Comparison of ENCODE assay signal across 15 cellular contexts in genomic region chr6:71197770-71198169, GRCh38.
A peak's percentile ranks its signal among the peaks of the same experiment; 100 is the strongest.
DNase-seq lines count a peak whose midpoint lies in the region; ATAC-seq and TF ChIP-seq lines count a peak whose summit lies in the region.
"Had no signal": no experiment of that assay in that cellular context is flagged by ENCODE, and none has a peak within 500 bp of the region (broad histone marks: within the 10 kb centered on the region; RNA-seq: fewer than 3 reads in every experiment).

No MANE protein-coding gene starts in this region.

- H2AFZ ChIP-seq in OCI-LY7 (ENCODE audit: low read length) = 0 out of 2 replicates have a peak overlapping the region, but pooled peaks have one; percentile 43

- no peaks in the 10 kb centered on the region for H3K9me3 ChIP-seq in OCI-LY7 (ENCODE audit: low read length)
- H3K9me3 ChIP-seq: psoas muscle had no signal

- BruUV-seq in OCI-LY7 (replicated peaks; lab: Mats Ljungman, UMichigan) = no TSS peak

- DNase-seq in GM03348 (ENCODE audit: low spot score) (peak; percentile 50), OCI-LY7 (ENCODE audit: low spot score) (no peak), fibroblast of mammary gland (ENCODE audit: low read depth) (peak; percentile 61), renal cortical epithelial cell (ENCODE audit: low read depth) (peak; percentile 38)
- no peak for DNase-seq in stimulated activated naive CD4-positive, alpha-beta T cell treated with Interleukin-2 at 50 U/mL for 16 hours (lab: John Stamatoyannopoulos, UW)
- DNase-seq: activated CD8-positive, alpha-beta memory T cell treated with anti-CD3 and anti-CD28 coated beads, Interleukin-2, amount 50 U/mL, for 4 hours; effector CD8-positive, alpha-beta T cell; hypothalamus; Kasumi-1; midbrain; NCI-H2227 treated with DMSO at 0.1 percent for 48 hours; psoas muscle had no signal

- no peak overlapping the region for H3K27ac ChIP-seq in OCI-LY7 (ENCODE audit: low read depth, low read length, poor library complexity, severe bottlenecking)
- H3K27ac ChIP-seq: psoas muscle had no signal

- TF ChIP-seq CTCF in OCI-LY7 (conservative IDR thresholded peaks at IDR 0.05; ENCODE audit: low read length) = no peak
- no peak for TF ChIP-seq CTCF in fibroblast of mammary gland (conservative IDR thresholded peaks at IDR 0.05; ENCODE audit: control insufficient read depth, insufficient read depth, low read depth, low read length)

- intact Hi-C loops in OCI-LY7 (cut with micrococcal nuclease; ENCODE audit: unreplicated experiment) = no loop called here

- CTCF ChIA-PET in OCI-LY7 (lab: Charles Lee; ENCODE audit: unreplicated experiment) = no interaction called here

- POLR2A ChIA-PET in OCI-LY7 (lab: Charles Lee) = interaction anchor here (0.7 kb wide), 1 partner anchor 1594 kb away, joined by 3 read pairs; no protein-coding TSS in a partner anchor

- H3K4me3 ChIP-seq in OCI-LY7 (ENCODE audit: low read depth, low read length, poor library complexity, severe bottlenecking) (no peak overlapping the region), fibroblast of mammary gland (ENCODE audit: control insufficient read depth, low read depth, low read length) (no peak overlapping the region)
- H3K4me3 ChIP-seq: psoas muscle had no signal

- no peaks in the 10 kb centered on the region for H3K36me3 ChIP-seq in OCI-LY7 (ENCODE audit: insufficient read depth, low read length)

- no peak for ATAC-seq in HG03571 (IDR thresholded peaks at IDR 0.05; ENCODE audit: unreplicated experiment)
- ATAC-seq in GM19324 (IDR thresholded peaks at IDR 0.05; ENCODE audit: low FRiP score, unreplicated experiment) = no peak
- ATAC-seq: psoas muscle, Right ventricle myocardium inferior had no signal

- H3K4me2 ChIP-seq in OCI-LY7 (ENCODE audit: low read length) = no peak overlapping the region

- no peaks in the 10 kb centered on the region for H3K9me2 ChIP-seq in OCI-LY7 (ENCODE audit: insufficient read depth, low read length)

- H3K4me1 ChIP-seq in OCI-LY7 (ENCODE audit: insufficient read depth, low read length, poor library complexity, severe bottlenecking) = no peaks in the 10 kb centered on the region
- H3K4me1 ChIP-seq: psoas muscle had no signal

- H4K20me1 ChIP-seq in OCI-LY7 (ENCODE audit: insufficient read depth, low read length) = no peaks in the 10 kb centered on the region

- H3K79me2 ChIP-seq in OCI-LY7 (ENCODE audit: insufficient read depth, low read depth, low read length) = no peaks in the 10 kb centered on the region

Comparison
In these comparisons a context has a peak if more than half of its experiments do, and no peak if none do; other contexts are left out.
1. DNase-seq: peak in GM03348 (single experiment), fibroblast of mammary gland (single experiment) and renal cortical epithelial cell (single experiment); none in OCI-LY7 (single experiment) and stimulated activated naive CD4-positive, alpha-beta T cell treated with Interleukin-2 at 50 U/mL for 16 hours (single experiment).